ENCODE assay signal across 11 cellular contexts in genomic region chr13:102584423-102584822, GRCh38. TPM values are rescaled to one million over a fixed set of nuclear protein-coding genes. Genes with fewer than 3 reads are reported as not detected.
DNase-seq lines count a peak whose midpoint lies in the region; ATAC-seq, FAIRE-seq and TF ChIP-seq lines count a peak whose summit lies in the region.
"Had no signal": no experiment of that assay in that cellular context is flagged by ENCODE, and none has a peak within 500 bp of the region (broad histone marks: within the 10 kb centered on the region; RNA-seq: fewer than 3 reads in every experiment).

No MANE protein-coding gene starts in this region.

- peak; percentile 65 for FAIRE-seq in GM12878 (lab: Jason Lieb, UNC)

- H3K4me1 Mint-ChIP-seq in activated naive CD8-positive, alpha-beta T cell treated with anti-CD3 and anti-CD28 coated beads for 36 hours, result peaks cover 13% of the 10 kb centered on the region

- no peaks in the 10 kb centered on the region for H3K9me3 ChIP-seq in GM12878 (replicated peaks; ENCODE audit: control insufficient read depth, insufficient read depth, low read length)
- no peaks in the 10 kb centered on the region for H3K9me3 ChIP-seq in osteoblast (ENCODE audit: low read depth, low read length)

- SMC1A ChIA-PET in GM12878 (lab: Charles Lee; ENCODE audit: uncharacterized antibody, unreplicated experiment), result interaction anchor here (1.4 kb wide), 1 partner anchor 18 kb away, joined by 4 read pairs; no protein-coding TSS in a partner anchor

- ATAC-seq in GM21526 (IDR thresholded peaks at IDR 0.05; ENCODE audit: low FRiP score, unreplicated experiment) (peak; percentile 69), HG03469 (IDR thresholded peaks at IDR 0.05; ENCODE audit: unreplicated experiment) (peak; percentile 68), GM12878 (peak; percentile 54)

- H3K4me3 Mint-ChIP-seq in activated naive CD8-positive, alpha-beta T cell treated with anti-CD3 and anti-CD28 coated beads for 36 hours, result no peak overlapping the region

- H3K4me2 ChIP-seq in GM12878 (ENCODE audit: control insufficient read depth, insufficient read depth) (peak overlapping the region; percentile 26; the same call in 1 of the 2 replicates), osteoblast (ENCODE audit: insufficient read depth, low read length) (no peak overlapping the region)

- 0% methylated on average over 3 of the region's 3 CpGs for WGBS in GM12878 (ENCODE audit: insufficient coverage, insufficient replicate concordance, low lambda C conversion rate, missing lambda C conversion rate)

- H3K36me3 ChIP-seq in GM12878 (ENCODE audit: control insufficient read depth in 2 of 2, insufficient read depth in 2 of 2, low read length in 1 of 2) (no peaks in the 10 kb centered on the region), osteoblast (ENCODE audit: insufficient read depth, low read length) (no peaks in the 10 kb centered on the region)

- H4K20me1 ChIP-seq in GM12878 (ENCODE audit: control insufficient read depth, insufficient read depth) (no peaks in the 10 kb centered on the region), osteoblast (ENCODE audit: insufficient read depth, low read length) (no peaks in the 10 kb centered on the region)

- no peak overlapping the region for H3K27ac Mint-ChIP-seq in activated naive CD8-positive, alpha-beta T cell treated with anti-CD3 and anti-CD28 coated beads for 36 hours

- no peaks in the 10 kb centered on the region for H3K9me3 Mint-ChIP-seq in activated naive CD8-positive, alpha-beta T cell treated with anti-CD3 and anti-CD28 coated beads for 36 hours

- CTCF ChIA-PET in GM12878 (lab: Yijun Ruan, JAX), result interaction anchor here (0.7 to 2.5 kb wide), 5 partner anchors 140 to 286 kb away, joined by 3 to 11 read pairs (median 3); no protein-coding TSS in a partner anchor

- RAD21 ChIA-PET in GM12878 (lab: Charles Lee; ENCODE audit: unreplicated experiment), result no interaction called here

- no peak for TF ChIP-seq RAD21 in GM12878 (IDR thresholded peaks at IDR 0.05; ENCODE audit: insufficient read depth, low read depth, low read length)

- TF ChIP-seq EP300 in GM12878 (IDR thresholded peaks at IDR 0.05; ENCODE audit: borderline replicate concordance in 1 of 2, control insufficient read depth in 1 of 2, low read depth in 2 of 2, low read length in 2 of 2), result no peak

- in situ Hi-C loops in GM12878 (cut with MboI), result loop anchor here (25.0 kb wide), 1 partner anchor 553 kb away; no protein-coding TSS in a partner anchor

- H2AFZ ChIP-seq in GM12878 (ENCODE audit: control insufficient read depth, low read depth, low read length) (peak overlapping the region; percentile 58), osteoblast (ENCODE audit: low read length) (no peak overlapping the region)

- TF ChIP-seq POLR2A in GM12878 (IDR thresholded peaks at IDR 0.05; ENCODE audit: low read depth, low read length), result no peak

- H3K4me3 ChIP-seq in GM12865 (ENCODE audit: low read depth, low read length), result no peak overlapping the region
- no peak overlapping the region for H3K4me3 ChIP-seq in GM12878
- no peak overlapping the region for H3K4me3 ChIP-seq in osteoblast (ENCODE audit: insufficient read depth, low read length)

- H3K27me3 ChIP-seq in GM12878 (replicated peaks in 1 of 2; ENCODE audit: control insufficient read depth in 2 of 2, insufficient read depth in 2 of 2, low read length in 1 of 2) (no peaks in the 10 kb centered on the region), osteoblast (ENCODE audit: insufficient read depth, low read length) (peaks cover 15% of the 10 kb centered on the region)

- H3K27ac ChIP-seq in GM12878 (ENCODE audit: control insufficient read depth, insufficient read depth), result no peak overlapping the region
- H3K27ac ChIP-seq in osteoblast (ENCODE audit: low read depth, low read length), result no peak overlapping the region

- POLR2A ChIA-PET in GM12878 (lab: Charles Lee), result no interaction called here

- BruUV-seq in GM12878 (replicated peaks; lab: Mats Ljungman, UMichigan), result no TSS peak

- H3K4me1 ChIP-seq in GM12878 (ENCODE audit: control insufficient read depth, insufficient read depth, low read length) (peaks cover 6% of the 10 kb centered on the region), osteoblast (ENCODE audit: insufficient read depth, low read length) (no peaks in the 10 kb centered on the region)

- no peak for TF ChIP-seq CTCF in GM12865 (IDR thresholded peaks at IDR 0.05; ENCODE audit: insufficient read depth, low read depth, low read length, missing control alignments)
- no peak for TF ChIP-seq CTCF in GM12878 (IDR thresholded peaks at IDR 0.05 in 2 of 3, conservative IDR thresholded peaks at IDR 0.05 in 1 of 3; ENCODE audit: control insufficient read depth in 2 of 3, extremely low read depth in 1 of 3, insufficient read depth in 1 of 3, low read depth in 3 of 3, low read length in 3 of 3)
- no peak for TF ChIP-seq CTCF in osteoblast (IDR thresholded peaks at IDR 0.05; ENCODE audit: extremely low read depth, low read depth, low read length)

- H3K79me2 ChIP-seq in GM12878 (ENCODE audit: control insufficient read depth, insufficient read depth, low read length) (no peaks in the 10 kb centered on the region), osteoblast (ENCODE audit: insufficient read depth, low read length) (no peaks in the 10 kb centered on the region)

- H3K9ac ChIP-seq in GM12878 (ENCODE audit: control insufficient read depth, insufficient read depth, low read length), result no peak overlapping the region

- peak; percentile 23 for DNase-seq in GM12865 (ENCODE audit: low read depth)
- DNase-seq in GM12878 (ENCODE audit: low read depth, low spot score), result no peak
- no peak for DNase-seq in kidney glomerular epithelial cell (lab: John Stamatoyannopoulos, UW)
- no peak for DNase-seq in osteoblast (ENCODE audit: insufficient read length, low spot score, missing footprints)
- no peak for DNase-seq in activated naive CD8-positive, alpha-beta T cell treated with anti-CD3 and anti-CD28 coated beads for 36 hours
- no peak for DNase-seq in glomerular visceral epithelial cell (ENCODE audit: extremely low spot score)
- DNase-seq: activated T-cell treated with anti-CD3 and anti-CD28 coated beads for 4 hours, COR-L47, midbrain had no signal

- intact Hi-C loops in GM12878 (cut with micrococcal nuclease; ENCODE audit: unreplicated experiment), result no loop called here

- peaks cover 8% of the 10 kb centered on the region for H3K27me3 Mint-ChIP-seq in activated naive CD8-positive, alpha-beta T cell treated with anti-CD3 and anti-CD28 coated beads for 36 hours

- H3K36me3 Mint-ChIP-seq in activated naive CD8-positive, alpha-beta T cell treated with anti-CD3 and anti-CD28 coated beads for 36 hours, result no peaks in the 10 kb centered on the region

TF ChIP-seq in GM12878, 131 proteins besides CTCF, POLR2A, EP300 and RAD21:
- peak; percentile 69; the same call in 1 of the 2 replicates for TF ChIP-seq SPI1 (IDR thresholded peaks at IDR 0.05; ENCODE audit: borderline replicate concordance, insufficient read depth, low read depth, low read length)
- no peak for TF ChIP-seq E4F1 (IDR thresholded peaks at IDR 0.05; ENCODE audit: borderline replicate concordance, partially characterized antibody)

RNA-seq across cellular contexts. Expression of gene TPP2, which starts 12.4 kb away (rescaled TPM):
- total RNA-seq in GM12878 (2013; cell fraction: nucleolus; rRNA removed), result 196 and 198 TPM in 2 replicates
- total RNA-seq in GM12878 (2014; rRNA removed), result 48.8 and 55.6 TPM in 2 replicates
- total RNA-seq in GM12878 (2014; rRNA removed; fragmentation: Illumina TruSeq; extraction: Trizol), result 79.2 and 82.3 TPM in 2 replicates
- total RNA-seq in GM12878 (2021), result 50.6 and 55.7 TPM in 2 replicates
- polyA plus RNA-seq in GM12878 (2011; ENCODE audit: low read depth), result 32.2 TPM
- 44.3 and 66.6 TPM in 2 replicates for polyA plus RNA-seq in GM12878 (2011; rRNA removed)
- polyA plus RNA-seq in GM12878 (2011; cell fraction: cytosol; rRNA removed), result 15.6 and 18.4 TPM in 2 replicates
- 87.2 and 102 TPM in 2 replicates for polyA plus RNA-seq in GM12878 (2011; cell fraction: nucleus; rRNA removed)
- polyA plus RNA-seq in GM12878 (2012), result 32.7 and 46.9 TPM in 2 replicates
- 82.3 and 96.7 TPM in 2 replicates for polyA plus RNA-seq in GM12878 (2014; fragmentation: Illumina TruSeq; extraction: Trizol)
- 10 to 100 TPM; 18.4 to 25.6 TPM for polyA plus RNA-seq in GM12878 (2014; fragmentation: Nextera tagmentation; extraction: Ambion mirVana)
- polyA plus RNA-seq in GM12878 (2014; rRNA removed), result 41.6 and 57.5 TPM in 2 replicates
- polyA plus RNA-seq in GM12878 (2016; fragmentation: Nextera tagmentation; extraction: Ambion mirVana), result 10 to 100 TPM; 55.2 to 62.8 TPM
- 48.6 and 72.6 TPM in 2 replicates for polyA minus RNA-seq in GM12878 (2011; rRNA and poly(A)+ RNA removed)
- 18.3 and 22.8 TPM in 2 replicates for polyA minus RNA-seq in GM12878 (2011; cell fraction: cytosol; rRNA and poly(A)+ RNA removed)
- 76.8 and 107 TPM in 2 replicates for polyA minus RNA-seq in GM12878 (2011; cell fraction: nucleus; rRNA and poly(A)+ RNA removed)
- 57.5 and 58.9 TPM in 2 replicates for total RNA-seq in osteoblast
- 10 to 100 TPM; 78.4 to 84.0 TPM for total RNA-seq in activated naive CD8-positive, alpha-beta T cell treated with anti-CD3 and anti-CD28 coated beads for 36 hours
